ENCODE assay signal across 30 cellular contexts in genomic region chr3:78951546-78951945, GRCh38.
DNase-seq lines count a peak whose midpoint lies in the region; FAIRE-seq and TF ChIP-seq lines count a peak whose summit lies in the region.
"Had no signal": no experiment of that assay in that cellular context is flagged by ENCODE, and none has a peak within 500 bp of the region (broad histone marks: within the 10 kb centered on the region; RNA-seq: fewer than 3 reads in every experiment).

No MANE protein-coding gene starts in this region.

- H3K4me2 ChIP-seq in astrocyte (ENCODE audit: low read length): no peak overlapping the region

- H3K4me3 Mint-ChIP-seq in astrocyte (ENCODE audit: unreplicated experiment): no peak overlapping the region
- H3K4me3 Mint-ChIP-seq: activated naive CD8-positive, alpha-beta T cell; CD8-positive, alpha-beta T cell; memory B cell; T-helper 17 cell had no signal

- H3K36me3 Mint-ChIP-seq in astrocyte (ENCODE audit: low read depth, unreplicated experiment): peaks cover 7% of the 10 kb centered on the region
- H3K36me3 Mint-ChIP-seq: activated naive CD8-positive, alpha-beta T cell; CD8-positive, alpha-beta T cell; memory B cell had no signal

- H3K36me3 ChIP-seq in HEK293 (ENCODE audit: control insufficient read depth in 2 of 2, insufficient read depth in 1 of 2, low read length in 2 of 2) (no peaks in the 10 kb centered on the region), astrocyte (ENCODE audit: insufficient read depth, low read length) (no peaks in the 10 kb centered on the region)
- H3K36me3 ChIP-seq: ascending aorta, heart right ventricle had no signal

- H3K27me3 Mint-ChIP-seq in astrocyte (ENCODE audit: low read depth, unreplicated experiment): no peaks in the 10 kb centered on the region
- H3K27me3 Mint-ChIP-seq: activated naive CD8-positive, alpha-beta T cell; memory B cell; T-helper 17 cell had no signal

- H3K9me3 Mint-ChIP-seq in astrocyte (ENCODE audit: unreplicated experiment): peaks cover 3% of the 10 kb centered on the region

- no peak overlapping the region for H3K4me3 ChIP-seq in HEK293 (ENCODE audit: low read depth, low read length)
- no peak overlapping the region for H3K4me3 ChIP-seq in astrocyte (ENCODE audit: insufficient read depth, low read depth, low read length)
- H3K4me3 ChIP-seq: ascending aorta, dorsolateral prefrontal cortex, GM23248, heart right ventricle, SK-N-MC had no signal

- POLR2A ChIA-PET in HEK293 (lab: Yijun Ruan, JAX): no interaction called here

- no peaks in the 10 kb centered on the region for H4K20me1 ChIP-seq in astrocyte (ENCODE audit: insufficient read depth, low read length)

- DNase-seq in astrocyte (ENCODE audit: low read depth): peak; percentile 26
- peak; percentile 83 for DNase-seq in left kidney (ENCODE audit: low read depth, low spot score)
- DNase-seq in smooth muscle cell of the brain vasculature (ENCODE audit: low read depth, low spot score): peak; percentile 83
- DNase-seq in activated CD8-positive, alpha-beta memory T cell treated with anti-CD3 and anti-CD28 coated beads for 24 hours: no peak
- DNase-seq in activated CD4-positive, CD25-positive, alpha-beta regulatory T cell treated with anti-CD3 and anti-CD28 coated beads, Interleukin-2, amount 50 U/mL, for 72 hours: no peak
- no peak for DNase-seq in nucleus accumbens (lab: John Stamatoyannopoulos, UW)
- DNase-seq: activated CD4-positive, alpha-beta T cell treated with anti-CD3 and anti-CD28 coated beads for 48 hours; AML-193; CD8-positive, alpha-beta T cell; DMS 273 treated with DMSO at 0.1 percent for 48 hours; dorsolateral prefrontal cortex; foreskin keratinocyte; GM23248; heart right ventricle; KG1; left colon; NCI-H1694 treated with DMSO at 0.1 percent for 48 hours; NCI-H2171 treated with DMSO at 0.1 percent for 48 hours; NCI-H748 treated with DMSO at 0.1 percent for 48 hours; occipital lobe; stimulated activated CD4-positive, alpha-beta T cell treated with anti-CD3 and anti-CD28 coated beads, Interleukin-12 subunit alpha, Interleukin-12 subunit beta, amount 100 ng/mL, for 4 hours; stimulated activated CD4-positive, alpha-beta T cell treated with anti-CD3 and anti-CD28 coated beads, Interleukin-4, amount 100 ng/mL, for 4 hours; stimulated activated naive CD8-positive, alpha-beta T cell treated with anti-CD3 and anti-CD28 coated beads, Interleukin-15, Interleukin-2, amounts not matched to agents 100 U/mL and 50 U/mL, for 24 hours; T-helper 17 cell had no signal

- H3K4me1 ChIP-seq in HEK293 (ENCODE audit: control insufficient read depth, insufficient read depth, low read length): no peaks in the 10 kb centered on the region
- no peaks in the 10 kb centered on the region for H3K4me1 ChIP-seq in astrocyte (ENCODE audit: insufficient read depth, low read length)
- H3K4me1 ChIP-seq: ascending aorta, heart right ventricle had no signal

- no peak overlapping the region for H3K27ac Mint-ChIP-seq in astrocyte (ENCODE audit: unreplicated experiment)
- H3K27ac Mint-ChIP-seq: activated naive CD8-positive, alpha-beta T cell; CD8-positive, alpha-beta T cell; memory B cell; T-helper 17 cell had no signal

- TF ChIP-seq CTCF in HEK293 (tag by site-specific recombination; IDR thresholded peaks at IDR 0.05) (no peak), astrocyte (IDR thresholded peaks at IDR 0.05; ENCODE audit: insufficient read depth, low read depth, low read length) (no peak)

- no peak overlapping the region for H3K27ac ChIP-seq in HEK293 (ENCODE audit: extremely low read depth, low read depth, low read length)
- no peak overlapping the region for H3K27ac ChIP-seq in astrocyte (ENCODE audit: low read depth, low read length)
- H3K27ac ChIP-seq: ascending aorta, dorsolateral prefrontal cortex, foreskin keratinocyte, GM23248, heart right ventricle, SK-N-MC had no signal

- H2AFZ ChIP-seq in astrocyte (ENCODE audit: low read depth, low read length): no peak overlapping the region
- H2AFZ ChIP-seq: GM23248 had no signal

- H3K27me3 ChIP-seq in astrocyte (ENCODE audit: insufficient read depth, low read length): no peaks in the 10 kb centered on the region
- H3K27me3 ChIP-seq: ascending aorta, dorsolateral prefrontal cortex, foreskin keratinocyte, heart right ventricle had no signal

- no peak overlapping the region for H3K9ac ChIP-seq in astrocyte (ENCODE audit: low read length)
- H3K9ac ChIP-seq: GM23248 had no signal

- no peak for FAIRE-seq in astrocyte (lab: Jason Lieb, UNC)
- FAIRE-seq: endothelial cell of umbilical vein had no signal

- CTCF ChIA-PET in HEK293 (lab: Yijun Ruan, JAX): interaction anchor here (0.5 kb wide), 1 partner anchor 431 kb away, joined by 3 read pairs; no protein-coding TSS in a partner anchor

- H3K9me3 ChIP-seq in HEK293 (ENCODE audit: control insufficient read depth, insufficient read depth, low read depth, low read length): no peaks in the 10 kb centered on the region
- no peaks in the 10 kb centered on the region for H3K9me3 ChIP-seq in astrocyte (ENCODE audit: insufficient read depth, low read depth, low read length)

- H3K79me2 ChIP-seq in astrocyte (ENCODE audit: insufficient read depth, low read length): no peaks in the 10 kb centered on the region

- H3K4me1 Mint-ChIP-seq in astrocyte (ENCODE audit: low read depth, unreplicated experiment): no peaks in the 10 kb centered on the region
- H3K4me1 Mint-ChIP-seq: memory B cell, T-helper 17 cell had no signal

TF ChIP-seq in HEK293, 187 proteins besides CTCF, POLR2A, EP300 and RAD21:
- no peak for TF ChIP-seq ZNF239 (tag by site-specific recombination; IDR thresholded peaks at IDR 0.05)
- TF ChIP-seq ZNF426 (tag by site-specific recombination; IDR thresholded peaks at IDR 0.05): no peak
- TF ChIP-seq ZNF513 (tag by site-specific recombination; IDR thresholded peaks at IDR 0.05): no peak
- no peak for TF ChIP-seq ZBTB48 (tag by site-specific recombination; IDR thresholded peaks at IDR 0.05)
- TF ChIP-seq GLIS2 (tag by site-specific recombination; IDR thresholded peaks at IDR 0.05): no peak
- no peak for TF ChIP-seq ZNF394 (tag by site-specific recombination; IDR thresholded peaks at IDR 0.05; ENCODE audit: borderline replicate concordance)
- peak; percentile 61; the same call in 1 of the 2 replicates for TF ChIP-seq PRDM6 (tag by site-specific recombination; IDR thresholded peaks at IDR 0.05)
- TF ChIP-seq FEZF1 (tag by site-specific recombination; IDR thresholded peaks at IDR 0.05): 0 out of 2 replicates have a peak, but pooled peaks have one; percentile 29
- TF ChIP-seq ZIC2 (tag by site-specific recombination; IDR thresholded peaks at IDR 0.05): peak; percentile 33; the same call in 1 of the 2 replicates

Comparison
In these comparisons a context has a peak if more than half of its experiments do, and no peak if none do; other contexts are left out.
1. DNase-seq: peak in astrocyte (single experiment), left kidney (single experiment) and smooth muscle cell of the brain vasculature (single experiment); none in activated CD8-positive, alpha-beta memory T cell treated with anti-CD3 and anti-CD28 coated beads for 24 hours (single experiment), activated CD4-positive, CD25-positive, alpha-beta regulatory T cell treated with anti-CD3 and anti-CD28 coated beads, Interleukin-2, amount 50 U/mL, for 72 hours (single experiment) and nucleus accumbens (0 of 56).